In genomic region chr6:75349262-75349984, GRCh38 we compare ENCODE assay signal across 9 cellular contexts.
DNase-seq lines count a peak whose midpoint lies in the region; ATAC-seq and TF ChIP-seq lines count a peak whose summit lies in the region.
"Had no signal": no experiment of that assay in that cellular context is flagged by ENCODE, and none has a peak within 500 bp of the region (broad histone marks: within the 10 kb centered on the region; RNA-seq: fewer than 3 reads in every experiment).

No MANE protein-coding gene starts in this region.

- no peak for ATAC-seq in activated T-cell treated with anti-CD3 and anti-CD28 coated beads, Interleukin-2, amount 50 U/mL, for 72 hours (replicated peaks in 1 of 2)
- ATAC-seq: esophagus mucosa had no signal

- H3K27me3 ChIP-seq in brain microvascular endothelial cell (replicated peaks) (no peaks in the 10 kb centered on the region), SJCRH30 (no peaks in the 10 kb centered on the region)

- in situ Hi-C loops in brain microvascular endothelial cell (cut with HindIII; ENCODE audit: low pct_ligation_motif_present, low sequenced_read_pairs), result no loop called here

- H3K27ac ChIP-seq in brain microvascular endothelial cell (no peak overlapping the region), urinary bladder (ENCODE audit: low read depth) (no peak overlapping the region), SJCRH30 (no peak overlapping the region)

- peaks cover 19% of the 10 kb centered on the region for H3K27me3 Mint-ChIP-seq in activated T-cell treated with anti-CD3 and anti-CD28 coated beads, Interleukin-2, amount 50 U/mL, for 72 hours (ENCODE audit: low read depth)

- no peaks in the 10 kb centered on the region for H3K9me3 Mint-ChIP-seq in activated T-cell treated with anti-CD3 and anti-CD28 coated beads, Interleukin-2, amount 50 U/mL, for 72 hours

- H3K4me3 Mint-ChIP-seq in activated T-cell treated with anti-CD3 and anti-CD28 coated beads, Interleukin-2, amount 50 U/mL, for 72 hours, result peak overlapping the region; percentile 55 to 75

- no peak for DNase-seq in activated T-cell treated with anti-CD3 and anti-CD28 coated beads, Interleukin-2, amount 50 U/mL, for 72 hours
- DNase-seq in activated T-cell treated with anti-CD3 and anti-CD28 coated beads for 4 hours, result no peak
- peak; percentile 33 for DNase-seq in brain microvascular endothelial cell
- peak; percentile 75 for DNase-seq in left kidney (ENCODE audit: low read depth, low spot score)
- no peak for DNase-seq in SJCRH30
- DNase-seq in activated gamma-delta T cell (lab: John Stamatoyannopoulos, UW), result no peak
- DNase-seq in HPDE6-E6E7 (ENCODE audit: extremely low spot score), result no peak

- peak; percentile 42 for TF ChIP-seq CTCF in brain microvascular endothelial cell (IDR thresholded peaks at IDR 0.05; ENCODE audit: low read depth, low read length, missing control alignments)

- H3K27ac Mint-ChIP-seq in activated T-cell treated with anti-CD3 and anti-CD28 coated beads, Interleukin-2, amount 50 U/mL, for 72 hours, result no peak overlapping the region

- peak overlapping the region; percentile 41 for H3K4me3 ChIP-seq in brain microvascular endothelial cell (ENCODE audit: low read depth, low read length)
- H3K4me3 ChIP-seq in urinary bladder (ENCODE audit: low read depth, low read length), result peak overlapping the region; percentile 19
- H3K4me3 ChIP-seq in SJCRH30, result no peak overlapping the region

- peaks cover 6% of the 10 kb centered on the region for H3K4me1 Mint-ChIP-seq in activated T-cell treated with anti-CD3 and anti-CD28 coated beads, Interleukin-2, amount 50 U/mL, for 72 hours (ENCODE audit: low read depth)

- WGBS in urinary bladder, result 3% methylated on average over 24 of the region's 24 CpGs

- H3K4me1 ChIP-seq in urinary bladder (ENCODE audit: insufficient read depth), result no peaks in the 10 kb centered on the region
- peaks cover 5% of the 10 kb centered on the region; the same call in 1 of the 2 replicates for H3K4me1 ChIP-seq in SJCRH30

- H3K36me3 ChIP-seq in brain microvascular endothelial cell (replicated peaks), result no peaks in the 10 kb centered on the region
- no peaks in the 10 kb centered on the region for H3K36me3 ChIP-seq in urinary bladder (ENCODE audit: insufficient read depth)
- no peaks in the 10 kb centered on the region for H3K36me3 ChIP-seq in SJCRH30

- H3K36me3 Mint-ChIP-seq in activated T-cell treated with anti-CD3 and anti-CD28 coated beads, Interleukin-2, amount 50 U/mL, for 72 hours (ENCODE audit: insufficient read depth in 2 of 2), result no peaks in the 10 kb centered on the region

- H3K9me3 ChIP-seq in SJCRH30 (replicated peaks), result no peaks in the 10 kb centered on the region

Comparison
In these comparisons a context has a peak if more than half of its experiments do, and no peak if none do; other contexts are left out.
1. DNase-seq: peak in brain microvascular endothelial cell (single experiment) and left kidney (single experiment); none in activated T-cell treated with anti-CD3 and anti-CD28 coated beads, Interleukin-2, amount 50 U/mL, for 72 hours (0 of 2), activated T-cell treated with anti-CD3 and anti-CD28 coated beads for 4 hours (single experiment), SJCRH30 (0 of 2), activated gamma-delta T cell (single experiment) and HPDE6-E6E7 (single experiment).